ENCODE assay signal across 8 cellular contexts in genomic region chr6:73516712-73517489, GRCh38.
DNase-seq lines count a peak whose midpoint lies in the region; ATAC-seq and TF ChIP-seq lines count a peak whose summit lies in the region.

No MANE protein-coding gene starts in this region.

- peaks cover 37% of the 10 kb centered on the region for H3K4me1 Mint-ChIP-seq in nephron progenitor cell

- no peak for TF ChIP-seq CTCF in nephron progenitor cell (IDR thresholded peaks at IDR 0.05)

- peaks cover 2% of the 10 kb centered on the region for H3K27me3 Mint-ChIP-seq in nephron progenitor cell (ENCODE audit: low read depth, poor library complexity)

- DNase-seq in DMS114 treated with DMSO at 0.1 percent for 48 hours (lab: John Stamatoyannopoulos, UW; ENCODE audit: unreplicated experiment) (peak; percentile 54), NAMALWA (ENCODE audit: low spot score) (peak; percentile 60), nephron progenitor cell (no peak), NCI-H1694 (lab: John Stamatoyannopoulos, UW) (no peak), HuH-7.5 (ENCODE audit: low spot score) (no peak)
- DNase-seq in central memory CD4-positive, alpha-beta T cell: peak; percentile 11
- DNase-seq in activated CD4-positive, alpha-beta T cell treated with anti-CD3 and anti-CD28 coated beads for 1 hour: no peak

- no peak for ATAC-seq in HG03432 (IDR thresholded peaks at IDR 0.05; ENCODE audit: unreplicated experiment)

- peaks cover 59% of the 10 kb centered on the region for H3K36me3 Mint-ChIP-seq in nephron progenitor cell (ENCODE audit: low read depth)

- H3K27ac Mint-ChIP-seq in nephron progenitor cell: peak overlapping the region; percentile 84

- no peaks in the 10 kb centered on the region for H3K9me3 Mint-ChIP-seq in nephron progenitor cell

- H3K4me3 Mint-ChIP-seq in nephron progenitor cell: peak overlapping the region; percentile 63

Comparison
In these comparisons a context has a peak if more than half of its experiments do, and no peak if none do; other contexts are left out.
1. DNase-seq: peak in DMS114 treated with DMSO at 0.1 percent for 48 hours (single experiment), NAMALWA (single experiment) and central memory CD4-positive, alpha-beta T cell (single experiment); none in nephron progenitor cell (single experiment), NCI-H1694 (single experiment), HuH-7.5 (single experiment) and activated CD4-positive, alpha-beta T cell treated with anti-CD3 and anti-CD28 coated beads for 1 hour (single experiment).